17 cellular contexts compared by ENCODE assay signal in the genomic region with DNA sequence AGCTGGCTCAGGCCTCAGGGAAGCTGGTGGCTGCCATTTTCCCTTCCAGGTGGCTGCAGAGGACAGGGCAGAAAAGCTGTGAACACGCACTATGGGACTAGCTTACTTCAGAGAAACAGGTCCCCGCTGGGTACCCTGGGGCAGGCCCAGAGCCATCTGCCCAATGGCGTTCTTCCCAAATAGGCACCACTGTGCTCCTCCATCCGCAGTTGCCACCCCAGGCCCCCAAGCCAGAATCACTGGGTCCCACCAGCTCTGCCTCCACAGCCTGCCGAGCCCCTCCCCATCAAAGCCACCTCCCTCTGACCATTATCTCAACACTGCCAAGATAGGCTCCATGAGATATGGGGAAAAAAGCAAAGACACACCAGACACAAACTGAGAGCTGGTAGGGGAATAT. TPM values are rescaled to one million over a fixed set of nuclear protein-coding genes. Genes with fewer than 3 reads are reported as not detected.
A peak's percentile ranks its signal among the peaks of the same experiment; 100 is the strongest.
DNase-seq lines count a peak whose midpoint lies in the region; ATAC-seq, FAIRE-seq and TF ChIP-seq lines count a peak whose summit lies in the region.
"Had no signal": no experiment of that assay in that cellular context is flagged by ENCODE, and none has a peak within 500 bp of the region (broad histone marks: within the 10 kb centered on the region; RNA-seq: fewer than 3 reads in every experiment).

No MANE protein-coding gene starts in this region.

- CTCF ChIA-PET in K562 (lab: Yijun Ruan, JAX; ENCODE audit: low intra/inter-chr PET ratio) = no interaction called here
- CTCF ChIA-PET in activated CD4-positive, alpha-beta memory T cell treated with anti-CD3 and anti-CD28 coated beads for 36 hours (lab: Charles Lee) = interaction anchor here (0.8 kb wide), 1 partner anchor 44 kb away, joined by 3 read pairs; no protein-coding TSS in a partner anchor

- TF ChIP-seq CTCF in GM23338 (conservative IDR thresholded peaks at IDR 0.05; ENCODE audit: low read depth in 2 of 2) = no peak
- TF ChIP-seq CTCF in K562 (IDR thresholded peaks at IDR 0.05 in 2 of 3, conservative IDR thresholded peaks at IDR 0.05 in 1 of 3; ENCODE audit: insufficient read depth in 2 of 3, low read depth in 1 of 3, low read length in 3 of 3) = no peak
- no peak for TF ChIP-seq CTCF in progenitor cell of endocrine pancreas (IDR thresholded peaks at IDR 0.05; ENCODE audit: unreplicated experiment)
- no peak for TF ChIP-seq CTCF in natural killer cell (IDR thresholded peaks at IDR 0.05)

- no peaks in the 10 kb centered on the region for H3K9me3 Mint-ChIP-seq in T-helper 1 cell treated with Interleukin-12 subunit alpha and Interleukin-12 subunit beta and Interleukin-4 antibody, amounts not matched to agents 30 μg/mL and 1 μg/mL, for 36 hours
- no peaks in the 10 kb centered on the region for H3K9me3 Mint-ChIP-seq in GM23338
- H3K9me3 Mint-ChIP-seq in progenitor cell of endocrine pancreas (ENCODE audit: low read depth) = no peaks in the 10 kb centered on the region
- no peaks in the 10 kb centered on the region for H3K9me3 Mint-ChIP-seq in natural killer cell
- no peaks in the 10 kb centered on the region for H3K9me3 Mint-ChIP-seq in activated CD4-positive, alpha-beta memory T cell treated with anti-CD3 and anti-CD28 coated beads for 36 hours
- H3K9me3 Mint-ChIP-seq: CD4-positive, CD25-positive, alpha-beta regulatory T cell had no signal

- no peaks in the 10 kb centered on the region for H3K27me3 ChIP-seq in GM23338 (ENCODE audit: insufficient read depth)
- no peaks in the 10 kb centered on the region for H3K27me3 ChIP-seq in K562 (ENCODE audit: control insufficient read depth in 2 of 2, insufficient read depth in 2 of 2, low read length in 2 of 2)

- H3K36me3 Mint-ChIP-seq in T-helper 1 cell treated with Interleukin-12 subunit alpha and Interleukin-12 subunit beta and Interleukin-4 antibody, amounts not matched to agents 30 μg/mL and 1 μg/mL, for 36 hours (ENCODE audit: low read depth) = peaks cover 37% of the 10 kb centered on the region
- peaks cover 90% of the 10 kb centered on the region for H3K36me3 Mint-ChIP-seq in GM23338 (ENCODE audit: low read depth)
- H3K36me3 Mint-ChIP-seq in progenitor cell of endocrine pancreas (ENCODE audit: insufficient read depth) = peaks cover 20% of the 10 kb centered on the region
- peaks cover under 1% of the 10 kb centered on the region for H3K36me3 Mint-ChIP-seq in natural killer cell
- peaks cover 27% of the 10 kb centered on the region for H3K36me3 Mint-ChIP-seq in activated CD4-positive, alpha-beta memory T cell treated with anti-CD3 and anti-CD28 coated beads for 36 hours

- no peaks in the 10 kb centered on the region for H3K9me2 ChIP-seq in GM23338 (ENCODE audit: insufficient read depth)

- ATAC-seq in GM23338 (no peak), K562 (no peak), natural killer cell (no peak)

- no peak overlapping the region for H3K4me3 Mint-ChIP-seq in T-helper 1 cell treated with Interleukin-12 subunit alpha and Interleukin-12 subunit beta and Interleukin-4 antibody, amounts not matched to agents 30 μg/mL and 1 μg/mL, for 36 hours
- H3K4me3 Mint-ChIP-seq in GM23338 = no peak overlapping the region
- no peak overlapping the region for H3K4me3 Mint-ChIP-seq in progenitor cell of endocrine pancreas (ENCODE audit: low read depth)
- no peak overlapping the region for H3K4me3 Mint-ChIP-seq in natural killer cell
- H3K4me3 Mint-ChIP-seq in activated CD4-positive, alpha-beta memory T cell treated with anti-CD3 and anti-CD28 coated beads for 36 hours = no peak overlapping the region
- H3K4me3 Mint-ChIP-seq: CD4-positive, CD25-positive, alpha-beta regulatory T cell had no signal

- in situ Hi-C loops in K562 (cut with MboI) = no loop called here

- H3K27ac ChIP-seq in GM23338 (ENCODE audit: low read depth) (no peak overlapping the region), K562 (ENCODE audit: extremely low read depth, low read depth, low read length) (no peak overlapping the region)
- H3K27ac ChIP-seq: HL-60 had no signal

- POLR2A ChIA-PET in K562 (lab: Yijun Ruan, JAX) = interaction anchor here (0.7 to 4.7 kb wide), 5 partner anchors 10 to 1873 kb away, joined by 3 to 53 read pairs (median 3); partner anchors contain the start of genes BUD31, CPSF4, PDAP1 and PTCD1
- POLR2A ChIA-PET in activated CD4-positive, alpha-beta memory T cell treated with anti-CD3 and anti-CD28 coated beads for 36 hours (lab: Charles Lee) = interaction anchor here (0.6 to 2.1 kb wide), 3 partner anchors 12 to 77 kb away, joined by 3 to 7 read pairs (median 3); partner anchors contain the start of genes BUD31 and PDAP1

- H4K20me1 ChIP-seq in GM23338 (replicated peaks; ENCODE audit: insufficient read depth) (peaks cover 10% of the 10 kb centered on the region), K562 (replicated peaks; ENCODE audit: control insufficient read depth, insufficient read depth, low read length) (peaks cover 14% of the 10 kb centered on the region)

- H3K4me2 ChIP-seq in GM23338 = no peak overlapping the region
- H3K4me2 ChIP-seq in K562 (ENCODE audit: insufficient read depth, low read length) = no peak overlapping the region

- no peaks in the 10 kb centered on the region; the same call in 1 of the 2 replicates for H3K79me2 ChIP-seq in GM23338 (replicated peaks; ENCODE audit: insufficient read depth)
- H3K79me2 ChIP-seq in K562 (ENCODE audit: control insufficient read depth, insufficient read depth, low read length) = peaks cover 9% of the 10 kb centered on the region; the same call in 1 of the 3 replicates

- no peak overlapping the region for H2AFZ ChIP-seq in GM23338
- H2AFZ ChIP-seq in K562 (ENCODE audit: low read depth, low read length) = no peak overlapping the region

- no peaks in the 10 kb centered on the region for H3K27me3 Mint-ChIP-seq in T-helper 1 cell treated with Interleukin-12 subunit alpha and Interleukin-12 subunit beta and Interleukin-4 antibody, amounts not matched to agents 30 μg/mL and 1 μg/mL, for 36 hours (ENCODE audit: low read depth)
- H3K27me3 Mint-ChIP-seq in GM23338 (ENCODE audit: insufficient read depth, low read depth, poor library complexity) = peaks cover 16% of the 10 kb centered on the region
- no peaks in the 10 kb centered on the region for H3K27me3 Mint-ChIP-seq in progenitor cell of endocrine pancreas
- no peaks in the 10 kb centered on the region for H3K27me3 Mint-ChIP-seq in natural killer cell (ENCODE audit: low read depth in 2 of 2)
- no peaks in the 10 kb centered on the region for H3K27me3 Mint-ChIP-seq in activated CD4-positive, alpha-beta memory T cell treated with anti-CD3 and anti-CD28 coated beads for 36 hours
- H3K27me3 Mint-ChIP-seq: CD4-positive, CD25-positive, alpha-beta regulatory T cell had no signal

- H3K4me1 Mint-ChIP-seq in T-helper 1 cell treated with Interleukin-12 subunit alpha and Interleukin-12 subunit beta and Interleukin-4 antibody, amounts not matched to agents 30 μg/mL and 1 μg/mL, for 36 hours (ENCODE audit: low read depth) = peaks cover 8% of the 10 kb centered on the region
- peaks cover 11% of the 10 kb centered on the region for H3K4me1 Mint-ChIP-seq in GM23338
- H3K4me1 Mint-ChIP-seq in progenitor cell of endocrine pancreas (ENCODE audit: low read depth) = no peaks in the 10 kb centered on the region
- H3K4me1 Mint-ChIP-seq in natural killer cell = peaks cover 0 to under 1% of the 10 kb centered on the region in 2 donors
- H3K4me1 Mint-ChIP-seq in activated CD4-positive, alpha-beta memory T cell treated with anti-CD3 and anti-CD28 coated beads for 36 hours (ENCODE audit: low read depth) = peaks cover 6% of the 10 kb centered on the region

- intact Hi-C loops in K562 (cut with micrococcal nuclease) (no loop called here), natural killer cell (cut with micrococcal nuclease) (no loop called here)
- intact Hi-C loops in activated CD4-positive, alpha-beta memory T cell treated with anti-CD3 and anti-CD28 coated beads for 36 hours (cut with micrococcal nuclease) = no loop called here

- peaks cover 8% of the 10 kb centered on the region for H3K9me1 ChIP-seq in K562 (ENCODE audit: control insufficient read depth, insufficient read depth, low read length)

- no peak for FAIRE-seq in K562 (lab: Jason Lieb, UNC)

- peak overlapping the region in 1 of 2 experiments; percentile 76; a peak in 2 of 4 replicates for H3K9ac ChIP-seq in K562 (ENCODE audit: insufficient read depth in 1 of 2, low read depth in 2 of 2, low read length in 2 of 2)

- H3K9me3 ChIP-seq in K562 (replicated peaks; ENCODE audit: control insufficient read depth, insufficient read depth, low read depth, low read length) = no peaks in the 10 kb centered on the region

- no peak for TF ChIP-seq POLR2A in K562 (conservative IDR thresholded peaks at IDR 0.05)

- DNase-seq in T-helper 1 cell (no peak), GM23338 (ENCODE audit: low spot score) (no peak), K562 (ENCODE audit: extremely low read depth in 1 of 4, low spot score in 3 of 4) (no peak), progenitor cell of endocrine pancreas (ENCODE audit: low spot score, unreplicated experiment) (no peak), natural killer cell (no peak), DMS 273 treated with DMSO at 0.1 percent for 48 hours (lab: John Stamatoyannopoulos, UW) (no peak)
- no peak for DNase-seq in activated CD4-positive, alpha-beta memory T cell treated with anti-CD3 and anti-CD28 coated beads for 36 hours
- DNase-seq: 8988T; CD4-positive, CD25-positive, alpha-beta regulatory T cell; DMS79; HCEC 1CT; NCI-H1417 treated with DMSO at 0.1 percent for 48 hours; NCI-H187 treated with DMSO at 0.1 percent for 48 hours; NCI-H226; NCI-H524 had no signal

- TF ChIP-seq RAD21 in K562 (CRISPR knock-in tag; conservative IDR thresholded peaks at IDR 0.05 in 1 of 2, IDR thresholded peaks at IDR 0.05 in 1 of 2) = no peak

- no peak for TF ChIP-seq EP300 in K562 (IDR thresholded peaks at IDR 0.05; ENCODE audit: low read length)

- H3K4me3 ChIP-seq in GM23338 = no peak overlapping the region
- no peak overlapping the region for H3K4me3 ChIP-seq in K562

- H3K4me1 ChIP-seq in GM23338 (ENCODE audit: insufficient read depth) = peaks cover 8% of the 10 kb centered on the region
- H3K4me1 ChIP-seq in K562 (replicated peaks in 1 of 2; ENCODE audit: control insufficient read depth in 2 of 2, insufficient read depth in 2 of 2, low read length in 2 of 2) = peaks cover 9 to 35% of the 10 kb centered on the region in 2 experiments; a peak in 4 of 5 replicates

- no TSS peak for BruUV-seq in K562 (replicated peaks; lab: Mats Ljungman, UMichigan)

- H3F3A ChIP-seq in GM23338 (replicated peaks; ENCODE audit: low read depth) = peaks cover 19% of the 10 kb centered on the region

- H3K27ac Mint-ChIP-seq in T-helper 1 cell treated with Interleukin-12 subunit alpha and Interleukin-12 subunit beta and Interleukin-4 antibody, amounts not matched to agents 30 μg/mL and 1 μg/mL, for 36 hours = peak overlapping the region; percentile 22
- no peak overlapping the region for H3K27ac Mint-ChIP-seq in GM23338
- peak overlapping the region; percentile 59 for H3K27ac Mint-ChIP-seq in progenitor cell of endocrine pancreas
- H3K27ac Mint-ChIP-seq in natural killer cell = no peak overlapping the region
- H3K27ac Mint-ChIP-seq in activated CD4-positive, alpha-beta memory T cell treated with anti-CD3 and anti-CD28 coated beads for 36 hours = no peak overlapping the region
- H3K27ac Mint-ChIP-seq: CD4-positive, CD25-positive, alpha-beta regulatory T cell had no signal

- WGBS in K562 (ENCODE audit: insufficient coverage, low coverage, missing lambda C conversion rate) = 83% methylated on average over 5 of the region's 5 CpGs

- H3K36me3 ChIP-seq in GM23338 (ENCODE audit: insufficient read depth) (peaks cover 33% of the 10 kb centered on the region), K562 (ENCODE audit: control insufficient read depth, insufficient read depth, low read length) (peaks cover 96% of the 10 kb centered on the region)

RNA-seq across cellular contexts. Expression of gene BUD31, which starts 11.4 kb away (rescaled TPM):
- 77.1 and 98.5 TPM in 2 replicates for total RNA-seq in GM23338 (2014; rRNA removed; shearing (Covaris generic))
- polyA plus RNA-seq in GM23338 (2016; fragmentation: Nextera tagmentation; extraction: Ambion mirVana) (227 and 247 TPM in 2 replicates), K562 (2011; rRNA removed) (69.4 and 105 TPM in 2 replicates), K562 (2014; fragmentation: Illumina TruSeq; extraction: Trizol) (307 and 342 TPM in 2 replicates), K562 (2014; fragmentation: Nextera tagmentation; extraction: Ambion mirVana) (100 to 1,000 TPM; 275 to 332 TPM), K562 (2014; rRNA removed) (237 and 272 TPM in 2 replicates)
- 71.4 and 104 TPM in 2 replicates for total RNA-seq in K562 (2011; cell fraction: chromatin; rRNA removed; ENCODE audit: low replicate concordance)
- 46.8 and 62.5 TPM in 2 replicates for total RNA-seq in K562 (2011; cell fraction: nucleolus; rRNA removed)
- 67.0 and 82.8 TPM in 2 replicates for total RNA-seq in K562 (2011; cell fraction: nucleoplasm; rRNA removed)
- total RNA-seq in K562 (2014; rRNA removed) (247 and 279 TPM in 2 replicates), K562 (2014; rRNA removed; fragmentation: Illumina TruSeq; extraction: Trizol) (214 and 266 TPM in 2 replicates), K562 (2015; rRNA removed; fragmentation: Illumina TruSeq; extraction: Trizol) (211 and 238 TPM in 2 replicates), K562 (2021) (242 and 255 TPM in 2 replicates), progenitor cell of endocrine pancreas (97.2 and 102 TPM in 2 replicates), natural killer cell (100 to 1,000 TPM; 145 to 190 (median 187) TPM)
- polyA plus RNA-seq in K562 (2011; cell fraction: cytosol; rRNA removed) = 77.0 and 96.0 TPM in 2 replicates
- 42.2 and 50.1 TPM in 2 replicates for polyA plus RNA-seq in K562 (2011; cell fraction: nucleus; rRNA removed)
- 142 and 298 TPM in 2 replicates for polyA plus RNA-seq in K562 (2012)
- polyA minus RNA-seq in K562 (2011; rRNA and poly(A)+ RNA removed) = 50.5 and 64.8 TPM in 2 replicates
- 36.5 and 42.6 TPM in 2 replicates for polyA minus RNA-seq in K562 (2011; cell fraction: cytosol; rRNA and poly(A)+ RNA removed)
- 16.4 and 18.0 TPM in 2 replicates for polyA minus RNA-seq in K562 (2011; cell fraction: nucleus; rRNA and poly(A)+ RNA removed)
- 100 to 1,000 TPM; 143 to 149 TPM for total RNA-seq in activated CD4-positive, alpha-beta memory T cell treated with anti-CD3 and anti-CD28 coated beads for 36 hours

RNA-seq across cellular contexts. Expression of gene PDAP1, which starts 11.8 kb away (rescaled TPM):
- total RNA-seq in GM23338 (2014; rRNA removed; shearing (Covaris generic)) = 93.1 and 125 TPM in 2 replicates
- 134 and 205 TPM in 2 replicates for polyA plus RNA-seq in GM23338 (2016; fragmentation: Nextera tagmentation; extraction: Ambion mirVana)
- 27.1 and 32.8 TPM in 2 replicates for total RNA-seq in K562 (2011; cell fraction: chromatin; rRNA removed; ENCODE audit: low replicate concordance)
- 19.1 and 20.0 TPM in 2 replicates for total RNA-seq in K562 (2011; cell fraction: nucleolus; rRNA removed)
- 28.5 and 49.1 TPM in 2 replicates for total RNA-seq in K562 (2011; cell fraction: nucleoplasm; rRNA removed)
- 105 and 108 TPM in 2 replicates for total RNA-seq in K562 (2014; rRNA removed)
- total RNA-seq in K562 (2014; rRNA removed; fragmentation: Illumina TruSeq; extraction: Trizol) = 129 and 138 TPM in 2 replicates
- 161 and 162 TPM in 2 replicates for total RNA-seq in K562 (2015; rRNA removed; fragmentation: Illumina TruSeq; extraction: Trizol)
- total RNA-seq in K562 (2021) = 161 and 182 TPM in 2 replicates
- 31.0 and 72.6 TPM in 2 replicates for polyA plus RNA-seq in K562 (2011; rRNA removed)
- 26.2 and 29.1 TPM in 2 replicates for polyA plus RNA-seq in K562 (2011; cell fraction: cytosol; rRNA removed)
- 22.4 and 28.1 TPM in 2 replicates for polyA plus RNA-seq in K562 (2011; cell fraction: nucleus; rRNA removed)
- polyA plus RNA-seq in K562 (2012) = 165 and 249 TPM in 2 replicates
- polyA plus RNA-seq in K562 (2014; fragmentation: Illumina TruSeq; extraction: Trizol) = 315 and 356 TPM in 2 replicates
- polyA plus RNA-seq in K562 (2014; fragmentation: Nextera tagmentation; extraction: Ambion mirVana) = 10 to 100 TPM; 10.2 to 16.0 TPM
- 185 and 215 TPM in 2 replicates for polyA plus RNA-seq in K562 (2014; rRNA removed)
- polyA minus RNA-seq in K562 (2011; rRNA and poly(A)+ RNA removed) = 20.1 and 24.4 TPM in 2 replicates
- 31.9 and 37.0 TPM in 2 replicates for polyA minus RNA-seq in K562 (2011; cell fraction: cytosol; rRNA and poly(A)+ RNA removed)
- polyA minus RNA-seq in K562 (2011; cell fraction: nucleus; rRNA and poly(A)+ RNA removed) = 5.1 and 6.4 TPM in 2 replicates
- 128 TPM in 2 replicates for total RNA-seq in progenitor cell of endocrine pancreas
- total RNA-seq in natural killer cell = 10 to 100 TPM; 55.3 to 60.6 (median 59.3) TPM
- total RNA-seq in activated CD4-positive, alpha-beta memory T cell treated with anti-CD3 and anti-CD28 coated beads for 36 hours = 100 to 1,000 TPM; 149 to 162 TPM

RNA-seq across cellular contexts. Expression of gene PTCD1, which starts 18.4 kb away (rescaled TPM):
- 12.2 and 18.1 TPM in 2 replicates for total RNA-seq in GM23338 (2014; rRNA removed; shearing (Covaris generic))
- polyA plus RNA-seq in GM23338 (2016; fragmentation: Nextera tagmentation; extraction: Ambion mirVana) = 10.7 and 13.4 TPM in 2 replicates
- total RNA-seq in K562 (2011; cell fraction: chromatin; rRNA removed; ENCODE audit: low replicate concordance) = 20.1 and 49.2 TPM in 2 replicates
- total RNA-seq in K562 (2011; cell fraction: nucleolus; rRNA removed) = 22.2 and 25.2 TPM in 2 replicates
- 9.8 and 15.1 TPM in 2 replicates for total RNA-seq in K562 (2011; cell fraction: nucleoplasm; rRNA removed)
- total RNA-seq in K562 (2014; rRNA removed) = 17.1 and 24.4 TPM in 2 replicates
- 6.2 and 6.9 TPM in 2 replicates for total RNA-seq in K562 (2014; rRNA removed; fragmentation: Illumina TruSeq; extraction: Trizol)
- 10.3 and 10.5 TPM in 2 replicates for total RNA-seq in K562 (2015; rRNA removed; fragmentation: Illumina TruSeq; extraction: Trizol)
- 12.3 and 16.3 TPM in 2 replicates for total RNA-seq in K562 (2021)
- 4.1 and 5.3 TPM in 2 replicates for polyA plus RNA-seq in K562 (2011; rRNA removed)
- 4.6 and 13.2 TPM in 2 replicates for polyA plus RNA-seq in K562 (2011; cell fraction: cytosol; rRNA removed)
- 8.8 and 19.0 TPM in 2 replicates for polyA plus RNA-seq in K562 (2011; cell fraction: nucleus; rRNA removed)
- polyA plus RNA-seq in K562 (2012) = 6.9 and 10.9 TPM in 2 replicates
- polyA plus RNA-seq in K562 (2014; fragmentation: Illumina TruSeq; extraction: Trizol) = 5.0 and 21.9 TPM in 2 replicates
- polyA plus RNA-seq in K562 (2014; fragmentation: Nextera tagmentation; extraction: Ambion mirVana) = under 1 TPM; 0.46 to 0.57 TPM
- 10.5 and 13.5 TPM in 2 replicates for polyA plus RNA-seq in K562 (2014; rRNA removed)
- polyA minus RNA-seq in K562 (2011; rRNA and poly(A)+ RNA removed) = 3.8 and 5.0 TPM in 2 replicates
- polyA minus RNA-seq in K562 (2011; cell fraction: cytosol; rRNA and poly(A)+ RNA removed) = 4.6 and 7.6 TPM in 2 replicates
- 6.6 and 8.1 TPM in 2 replicates for polyA minus RNA-seq in K562 (2011; cell fraction: nucleus; rRNA and poly(A)+ RNA removed)
- total RNA-seq in progenitor cell of endocrine pancreas = 12.0 and 16.8 TPM in 2 replicates
- total RNA-seq in natural killer cell = 1 to 10 TPM; 5.3 to 6.6 (median 6.4) TPM
- 1 to 10 TPM; 7.4 TPM for total RNA-seq in activated CD4-positive, alpha-beta memory T cell treated with anti-CD3 and anti-CD28 coated beads for 36 hours

RNA-seq across cellular contexts. Expression of gene CPSF4, which starts 18.5 kb away (rescaled TPM):
- 88.0 and 93.2 TPM in 2 replicates for total RNA-seq in GM23338 (2014; rRNA removed; shearing (Covaris generic))
- polyA plus RNA-seq in GM23338 (2016; fragmentation: Nextera tagmentation; extraction: Ambion mirVana) (33.4 and 34.3 TPM in 2 replicates), K562 (2011; rRNA removed) (81.3 and 83.8 TPM in 2 replicates), K562 (2014; fragmentation: Illumina TruSeq; extraction: Trizol) (86.8 and 90.7 TPM in 2 replicates), K562 (2014; fragmentation: Nextera tagmentation; extraction: Ambion mirVana) (10 to 100 TPM; 16.9 to 17.4 TPM), K562 (2014; rRNA removed) (118 and 126 TPM in 2 replicates)
- total RNA-seq in K562 (2011; cell fraction: chromatin; rRNA removed; ENCODE audit: low replicate concordance) = 152 and 384 TPM in 2 replicates
- total RNA-seq in K562 (2011; cell fraction: nucleolus; rRNA removed) = 218 TPM in 2 replicates
- 228 and 250 TPM in 2 replicates for total RNA-seq in K562 (2011; cell fraction: nucleoplasm; rRNA removed)
- total RNA-seq in K562 (2014; rRNA removed) (71.7 and 83.4 TPM in 2 replicates), K562 (2014; rRNA removed; fragmentation: Illumina TruSeq; extraction: Trizol) (39.2 and 46.1 TPM in 2 replicates), K562 (2015; rRNA removed; fragmentation: Illumina TruSeq; extraction: Trizol) (63.9 and 66.7 TPM in 2 replicates), K562 (2021) (97.7 and 99.8 TPM in 2 replicates), progenitor cell of endocrine pancreas (77.4 and 86.9 TPM in 2 replicates), natural killer cell (10 to 100 TPM; 54.0 to 61.6 (median 54.8) TPM)
- 74.0 and 128 TPM in 2 replicates for polyA plus RNA-seq in K562 (2011; cell fraction: cytosol; rRNA removed)
- 257 and 356 TPM in 2 replicates for polyA plus RNA-seq in K562 (2011; cell fraction: nucleus; rRNA removed)
- polyA plus RNA-seq in K562 (2012) = 69.0 and 82.1 TPM in 2 replicates
- 32.3 and 54.6 TPM in 2 replicates for polyA minus RNA-seq in K562 (2011; rRNA and poly(A)+ RNA removed)
- polyA minus RNA-seq in K562 (2011; cell fraction: cytosol; rRNA and poly(A)+ RNA removed) = 26.3 and 38.3 TPM in 2 replicates
- 63.5 and 66.6 TPM in 2 replicates for polyA minus RNA-seq in K562 (2011; cell fraction: nucleus; rRNA and poly(A)+ RNA removed)
- total RNA-seq in activated CD4-positive, alpha-beta memory T cell treated with anti-CD3 and anti-CD28 coated beads for 36 hours = 10 to 100 TPM; 57.7 to 60.3 TPM

RNA-seq across cellular contexts. Expression of gene ARPC1B, which starts 45.7 kb away (rescaled TPM):
- total RNA-seq in GM23338 (2014; rRNA removed; shearing (Covaris generic)) = 93.2 and 132 TPM in 2 replicates
- polyA plus RNA-seq in GM23338 (2016; fragmentation: Nextera tagmentation; extraction: Ambion mirVana) = 89.7 and 101 TPM in 2 replicates
- total RNA-seq in K562 (2011; cell fraction: chromatin; rRNA removed; ENCODE audit: low replicate concordance) = 99.9 and 272 TPM in 2 replicates
- 195 and 204 TPM in 2 replicates for total RNA-seq in K562 (2011; cell fraction: nucleolus; rRNA removed)
- 146 and 192 TPM in 2 replicates for total RNA-seq in K562 (2011; cell fraction: nucleoplasm; rRNA removed)
- 357 and 436 TPM in 2 replicates for total RNA-seq in K562 (2014; rRNA removed)
- 77.8 and 81.5 TPM in 2 replicates for total RNA-seq in K562 (2014; rRNA removed; fragmentation: Illumina TruSeq; extraction: Trizol)
- total RNA-seq in K562 (2015; rRNA removed; fragmentation: Illumina TruSeq; extraction: Trizol) = 216 and 235 TPM in 2 replicates
- total RNA-seq in K562 (2021) = 187 and 221 TPM in 2 replicates
- 211 and 213 TPM in 2 replicates for polyA plus RNA-seq in K562 (2011; rRNA removed)
- 307 and 633 TPM in 2 replicates for polyA plus RNA-seq in K562 (2011; cell fraction: cytosol; rRNA removed)
- polyA plus RNA-seq in K562 (2011; cell fraction: nucleus; rRNA removed) = 159 and 253 TPM in 2 replicates
- polyA plus RNA-seq in K562 (2012) = 510 and 518 TPM in 2 replicates
- polyA plus RNA-seq in K562 (2014; fragmentation: Illumina TruSeq; extraction: Trizol) = 93.3 and 345 TPM in 2 replicates
- 10 to 100 TPM in 1 of 2 experiments, 1 to 10 TPM in 1; 6.7 to 38.7 TPM for polyA plus RNA-seq in K562 (2014; fragmentation: Nextera tagmentation; extraction: Ambion mirVana)
- polyA plus RNA-seq in K562 (2014; rRNA removed) = 308 and 407 TPM in 2 replicates
- polyA minus RNA-seq in K562 (2011; rRNA and poly(A)+ RNA removed) = 59.3 and 102 TPM in 2 replicates
- polyA minus RNA-seq in K562 (2011; cell fraction: cytosol; rRNA and poly(A)+ RNA removed) = 118 and 133 TPM in 2 replicates
- polyA minus RNA-seq in K562 (2011; cell fraction: nucleus; rRNA and poly(A)+ RNA removed) = 73.5 and 76.2 TPM in 2 replicates
- 27.5 and 28.2 TPM in 2 replicates for total RNA-seq in progenitor cell of endocrine pancreas
- total RNA-seq in natural killer cell = 100 to 1,000 TPM; 161 to 184 (median 179) TPM
- total RNA-seq in activated CD4-positive, alpha-beta memory T cell treated with anti-CD3 and anti-CD28 coated beads for 36 hours = 100 to 1,000 TPM; 432 to 435 TPM

Comparison
In these comparisons a context has a peak if more than half of its experiments do, and no peak if none do; other contexts are left out.
1. H3K27ac Mint-ChIP-seq: peak in T-helper 1 cell treated with Interleukin-12 subunit alpha and Interleukin-12 subunit beta and Interleukin-4 antibody, amounts not matched to agents 30 μg/mL and 1 μg/mL, for 36 hours (single experiment) and progenitor cell of endocrine pancreas (single experiment); none in GM23338 (single experiment), natural killer cell (0 of 2) and activated CD4-positive, alpha-beta memory T cell treated with anti-CD3 and anti-CD28 coated beads for 36 hours (single experiment).